Comparison of ENCODE assay signal across 8 cellular contexts in genomic region chr6:30744054-30744805, GRCh38. TPM values are rescaled to one million over a fixed set of nuclear protein-coding genes. Genes with fewer than 3 reads are reported as not detected.
DNase-seq lines count a peak whose midpoint lies in the region; TF ChIP-seq lines count a peak whose summit lies in the region.

Gene IER3, minus strand, starts transcription at chr6:30744547. Its CDS starts 29 bp downstream, at chr6:30744518.

- H3K4me3 ChIP-seq in duodenal mucosa (ENCODE audit: low read depth in 1 of 2, low read length in 2 of 2) (peak within 1 kb of the TSS; percentile 92 to 93), lower leg skin (ENCODE audit: low read depth, poor library complexity, severe bottlenecking) (peak within 1 kb of the TSS; percentile 41)

- peaks cover 9 to 16% of the 10 kb centered on the region in 2 donors for H3K36me3 ChIP-seq in duodenal mucosa (ENCODE audit: control insufficient read depth in 1 of 2, insufficient read depth in 2 of 2, low read length in 2 of 2)

- DNase-seq in H4 (ENCODE audit: low spot score) = peak; percentile 77
- DNase-seq in NCI-H460 (ENCODE audit: extremely low read depth, low read depth) = peak; percentile 88
- DNase-seq in activated CD4-positive, alpha-beta T cell treated with anti-CD3 and anti-CD28 coated beads, Interleukin-2, amount 50 U/mL, for 24 hours (ENCODE audit: low read depth in 1 of 2, low spot score in 1 of 2) = peak; percentile 88 to 93
- peak; percentile 89 to 97 for DNase-seq in lower leg skin (ENCODE audit: low spot score in 2 of 2)
- DNase-seq in stimulated activated CD4-positive, alpha-beta T cell treated with anti-CD3 and anti-CD28 coated beads, Interleukin-4, amount 100 ng/mL, for 1 hour = peak; percentile 88
- no peak for DNase-seq in GM19240 (ENCODE audit: insufficient read length, low spot score)

- TF ChIP-seq POLR2A in lower leg skin (IDR thresholded peaks at IDR 0.05) = peak in 1 of 2 donors; percentile 40

- WGBS in lower leg skin, 2 donors = 1% methylated on average over 47 to 53 of the region's 54 CpGs

- peaks cover 41 to 49% of the 10 kb centered on the region in 2 donors for H3K4me1 ChIP-seq in duodenal mucosa (ENCODE audit: control insufficient read depth in 1 of 2, insufficient read depth in 2 of 2, low read length in 2 of 2)

- H3K9ac ChIP-seq in duodenal mucosa (ENCODE audit: low read depth in 1 of 2, low read length in 2 of 2) = peak within 1 kb of the TSS; percentile 89 to 97

- peak within 1 kb of the TSS; percentile 90 for H3K27ac ChIP-seq in C4-2B
- H3K27ac ChIP-seq in duodenal mucosa (ENCODE audit: low read depth, low read length) = peak within 1 kb of the TSS; percentile 88

- H3K9me3 ChIP-seq in duodenal mucosa (ENCODE audit: control insufficient read depth in 1 of 2, low read length in 2 of 2) = no peaks in the 10 kb centered on the region

- intact Hi-C loops in lower leg skin (cut with DNase I; ENCODE audit: low total_unique reads) = loop anchor here (10.0 kb wide), 2 partner anchors 71 to 131 kb away; no protein-coding TSS in a partner anchor

- H3K27me3 ChIP-seq in duodenal mucosa (ENCODE audit: control insufficient read depth in 1 of 2, insufficient read depth in 2 of 2, low read length in 2 of 2) = no peaks in the 10 kb centered on the region

- TF ChIP-seq CTCF in C4-2B (conservative IDR thresholded peaks at IDR 0.05) = no peak
- no peak for TF ChIP-seq CTCF in lower leg skin (IDR thresholded peaks at IDR 0.05)

RNA-seq across cellular contexts. Expression of gene IER3, which starts in this region (rescaled TPM):
- 53.1 and 58.9 TPM in 2 replicates for total RNA-seq in H4 (2014; rRNA removed; shearing (Covaris generic))
- 90.1 and 118 TPM in 2 replicates for total RNA-seq in NCI-H460 (2014; rRNA removed; shearing (Covaris generic))
- polyA plus RNA-seq in NCI-H460 (2014; cell fraction: nucleus; rRNA removed) = 54.8 and 57.3 TPM in 2 replicates
- 10 to 100 TPM; 20.9 to 56.5 (median 33.3) TPM for total RNA-seq in lower leg skin
